25 cellular contexts compared by ENCODE assay signal in genomic region chr6:88814909-88815308, GRCh38.
A peak's percentile ranks its signal among the peaks of the same experiment; 100 is the strongest.
DNase-seq lines count a peak whose midpoint lies in the region; ATAC-seq and TF ChIP-seq lines count a peak whose summit lies in the region.
"Had no signal": no experiment of that assay in that cellular context is flagged by ENCODE, and none has a peak within 500 bp of the region (broad histone marks: within the 10 kb centered on the region; RNA-seq: fewer than 3 reads in every experiment).

No MANE protein-coding gene starts in this region.

- ATAC-seq in HG03442 (IDR thresholded peaks at IDR 0.05; ENCODE audit: unreplicated experiment), result no peak
- ATAC-seq in GM18858 (IDR thresholded peaks at IDR 0.05; ENCODE audit: unreplicated experiment), result no peak
- ATAC-seq: activated naive CD4-positive, alpha-beta T cell treated with anti-CD3 and anti-CD28 coated beads, Interleukin-2, amount 50 U/mL, for 72 hours; gastroesophageal sphincter; lower lobe of right lung; T-cell had no signal

- no peak for TF ChIP-seq CTCF in epithelial cell of esophagus (IDR thresholded peaks at IDR 0.05; ENCODE audit: insufficient read depth, low read depth, low read length, missing control alignments)

- H3K4me3 ChIP-seq in epithelial cell of esophagus (ENCODE audit: low read length), result no peak overlapping the region
- H3K4me3 ChIP-seq: BLaER1 treated with 17β-estradiol and CSF1 and Interleukin-3, amounts not matched to agents 10 nM and 100 nM; cardiac muscle cell; gastroesophageal sphincter; lower lobe of right lung; pancreas had no signal

- DNase-seq in ELR (ENCODE audit: low read depth) (peak; percentile 26), M059J (ENCODE audit: low read depth) (peak; percentile 2), epithelial cell of esophagus (ENCODE audit: low read depth) (peak; percentile 38), lung microvascular endothelial cell (ENCODE audit: low read depth in 2 of 2) (peak; percentile 7 to 12), NCI-H510A (lab: John Stamatoyannopoulos, UW) (no peak), ureter (ENCODE audit: low spot score) (no peak)
- DNase-seq: activated CD4-positive, alpha-beta T cell treated with anti-CD3 and anti-CD28 coated beads, Interleukin-2, amount 50 U/mL, for 48 hours; aorta; EL; HFFc6; islet precursor cell; lower lobe of right lung; NCI-H2081; NCI-H345; NCI-H774; pancreas; stimulated activated CD4-positive, alpha-beta T cell treated with anti-CD3 and anti-CD28 coated beads, Interleukin-2, amount 100 ng/mL, for 24 hours; T-cell; trophoblast cell had no signal

Comparison
In these comparisons a context has a peak if more than half of its experiments do, and no peak if none do; other contexts are left out.
1. DNase-seq: peak in ELR (single experiment), M059J (single experiment), epithelial cell of esophagus (single experiment) and lung microvascular endothelial cell (2 of 2); none in NCI-H510A (single experiment) and ureter (single experiment).